Comparison of ENCODE assay signal across 2 cellular contexts in genomic region chr17:77370536-77370935, GRCh38.
A peak's percentile ranks its signal among the peaks of the same experiment; 100 is the strongest.
TF ChIP-seq lines count a peak whose summit lies in the region.

No MANE protein-coding gene starts in this region.

TF ChIP-seq in A549, 52 proteins besides CTCF, POLR2A, EP300 and RAD21:
- no peak for TF ChIP-seq ATOH8 (CRISPR knock-in tag; IDR thresholded peaks at IDR 0.05; ENCODE audit: low read depth)
- TF ChIP-seq JUN (IDR thresholded peaks at IDR 0.05): 0 out of 5 replicates have a peak, but pooled peaks of 1 of the 2 experiments have one; percentile 16

TF ChIP-seq in IMR-90, 13 proteins besides CTCF, POLR2A, EP300 and RAD21:
- TF ChIP-seq ELK1 (IDR thresholded peaks at IDR 0.05; ENCODE audit: borderline replicate concordance, low read depth, low read length) (no peak), CEBPB (IDR thresholded peaks at IDR 0.05; ENCODE audit: low read depth, low read length) (no peak), RCOR1 (IDR thresholded peaks at IDR 0.05; ENCODE audit: insufficient replicate concordance, low read length) (no peak), MAFK (IDR thresholded peaks at IDR 0.05; ENCODE audit: low read depth, low read length) (no peak), RFX5 (IDR thresholded peaks at IDR 0.05; ENCODE audit: low read depth, low read length) (no peak)
